ENCODE assay signal across 15 cellular contexts in the genomic region with DNA sequence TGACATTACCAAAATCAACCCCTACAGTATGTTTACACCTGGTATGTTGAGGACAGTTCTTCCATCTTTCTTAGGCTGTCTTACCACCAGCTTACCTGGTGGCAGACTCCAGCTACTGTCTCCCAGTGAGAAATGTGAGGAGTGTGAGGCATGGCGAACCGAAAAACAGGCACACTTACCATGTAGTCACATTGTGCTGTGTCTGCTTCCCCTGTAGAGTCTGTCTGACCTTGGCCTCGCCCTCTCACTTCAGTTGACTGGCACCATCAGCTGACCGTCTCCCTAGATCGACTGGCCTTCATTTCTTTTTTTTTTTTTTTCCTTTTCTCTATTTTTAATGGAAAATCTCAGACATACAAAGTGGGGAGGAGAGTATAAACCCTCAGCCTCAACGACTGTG. TPM values are rescaled to one million over a fixed set of nuclear protein-coding genes. Genes with fewer than 3 reads are reported as not detected.
DNase-seq lines count a peak whose midpoint lies in the region; ATAC-seq and TF ChIP-seq lines count a peak whose summit lies in the region.
"Had no signal": no experiment of that assay in that cellular context is flagged by ENCODE, and none has a peak within 500 bp of the region (broad histone marks: within the 10 kb centered on the region; RNA-seq: fewer than 3 reads in every experiment).

No MANE protein-coding gene starts in this region.

- H3K4me1 ChIP-seq in heart left ventricle (peaks cover 0 to 31% (median 17%) of the 10 kb centered on the region in 12 donors), IMR-90 (ENCODE audit: control insufficient read depth, insufficient read depth, low read length) (peaks cover 24% of the 10 kb centered on the region), esophagus muscularis mucosa (peaks cover 26 to 80% (median 73%) of the 10 kb centered on the region in 4 donors), subcutaneous abdominal adipose tissue (ENCODE audit: control insufficient read depth in 5 of 5, insufficient read depth in 5 of 5, low read length in 5 of 5) (peaks cover 0 to 67% (median 49%) of the 10 kb centered on the region in 5 donors), endodermal cell (ENCODE audit: control insufficient read depth, insufficient read depth, low read length) (peaks cover 15% of the 10 kb centered on the region)

- no peak overlapping the region for H3K23ac ChIP-seq in IMR-90 (ENCODE audit: low read depth, low read length)

- no peak overlapping the region for H3K4ac ChIP-seq in IMR-90 (ENCODE audit: low read depth, low read length)

- TF ChIP-seq RAD21 in IMR-90 (IDR thresholded peaks at IDR 0.05; ENCODE audit: low read length): no peak

- H3K9ac ChIP-seq in IMR-90 (ENCODE audit: low read depth, low read length) (no peak overlapping the region), subcutaneous abdominal adipose tissue (ENCODE audit: low read length in 5 of 5) (no peak overlapping the region), endodermal cell (ENCODE audit: extremely low read depth, low read length, poor library complexity, severe bottlenecking) (no peak overlapping the region)
- H3K9ac ChIP-seq: BLaER1 had no signal

- CTCF ChIA-PET in IMR-90 (lab: Yijun Ruan, JAX): interaction anchor here (1.1 to 1.2 kb wide), 2 partner anchors 11 to 43 kb away, joined by 3 to 5 read pairs; no protein-coding TSS in a partner anchor

- peaks cover 34 to 80% of the 10 kb centered on the region in 2 experiments for H3K79me1 ChIP-seq in IMR-90 (ENCODE audit: low read depth in 1 of 2, low read length in 2 of 2)

- dilution Hi-C loops in IMR-90 (cut with HindIII; ENCODE audit: low sequenced_read_pairs, unreplicated experiment): no loop called here

- no peak for TF ChIP-seq EP300 in esophagus muscularis mucosa (IDR thresholded peaks at IDR 0.05)

- H3K27me3 Mint-ChIP-seq in endodermal cell (ENCODE audit: insufficient read depth): peaks cover 8% of the 10 kb centered on the region
- H3K27me3 Mint-ChIP-seq: CD8-positive, alpha-beta memory T cell had no signal

- POLR2A ChIA-PET in IMR-90 (lab: Charles Lee; ENCODE audit: unreplicated experiment): interaction anchor here (0.6 kb wide), 1 partner anchor 24 kb away, joined by 15 read pairs; no protein-coding TSS in a partner anchor

- H3K27me3 ChIP-seq in heart left ventricle (no peaks in the 10 kb centered on the region), IMR-90 (ENCODE audit: control insufficient read depth, insufficient read depth, low read length) (no peaks in the 10 kb centered on the region), esophagus muscularis mucosa (no peaks in the 10 kb centered on the region), subcutaneous abdominal adipose tissue (ENCODE audit: control insufficient read depth in 5 of 5, insufficient read depth in 4 of 5, low read length in 5 of 5) (no peaks in the 10 kb centered on the region), endodermal cell (ENCODE audit: control insufficient read depth, insufficient read depth, low read length, poor library complexity, severe bottlenecking) (no peaks in the 10 kb centered on the region)
- H3K27me3 ChIP-seq: BLaER1 had no signal

- H3K9me3 Mint-ChIP-seq in endodermal cell: peaks cover 28% of the 10 kb centered on the region
- H3K9me3 Mint-ChIP-seq: CD8-positive, alpha-beta memory T cell had no signal

- WGBS in heart left ventricle, 4 donors: 57 to 69% (median 66%) methylated on average over 6 of the region's 6 CpGs
- no CpG with 5 or more reads among the region's 6 CpGs for WGBS in IMR-90 (ENCODE audit: extremely low coverage in 2 of 2, insufficient read length in 1 of 2), 2 experiments
- 93% methylated on average over 6 of the region's 6 CpGs for WGBS in esophagus muscularis mucosa
- 80 to 92% methylated on average over 1 to 6 of the region's 6 CpGs for WGBS in endodermal cell (ENCODE audit: insufficient coverage in 1 of 2, insufficient read length in 1 of 2), 2 experiments

- H2AK5ac ChIP-seq in IMR-90 (ENCODE audit: low read depth, low read length): peak overlapping the region; percentile 59

- H3K9me1 ChIP-seq in IMR-90 (ENCODE audit: insufficient read depth, low read length): peaks cover 26% of the 10 kb centered on the region

- TF ChIP-seq POLR2A in heart left ventricle (IDR thresholded peaks at IDR 0.05): no peak
- TF ChIP-seq POLR2A in IMR-90 (IDR thresholded peaks at IDR 0.05; ENCODE audit: low read depth, low read length): no peak
- TF ChIP-seq POLR2A in esophagus muscularis mucosa (IDR thresholded peaks at IDR 0.05; ENCODE audit: low read depth): no peak

- H3K27ac Mint-ChIP-seq in endodermal cell: no peak overlapping the region
- H3K27ac Mint-ChIP-seq: CD8-positive, alpha-beta memory T cell had no signal

- H3K18ac ChIP-seq in IMR-90 (ENCODE audit: low read depth, low read length): no peak overlapping the region

- DNase-seq in heart left ventricle (peak in 3 of 5 donors; percentile 23 to 58 (median 41)), cardiac septum (ENCODE audit: low spot score) (no peak), IMR-90 (no peak), esophagus muscularis mucosa (ENCODE audit: extremely low spot score) (peak; percentile 21), endodermal cell (no peak), amniotic stem cell (lab: John Stamatoyannopoulos, UW) (no peak)
- DNase-seq: 8988T; AML-193; Caco-2; CD8-positive, alpha-beta memory T cell; DND-41; GDM1 had no signal

- peak overlapping the region; percentile 17 for H2AK9ac ChIP-seq in IMR-90 (replicated peaks; ENCODE audit: low read depth, low read length, poor library complexity)

- BruUV-seq in IMR-90 (replicated peaks; lab: Mats Ljungman, UMichigan): no TSS peak

- H3K4me2 ChIP-seq in IMR-90 (ENCODE audit: low read depth, low read length): no peak overlapping the region
- H3K4me2 ChIP-seq: BLaER1 had no signal

- H2BK20ac ChIP-seq in IMR-90 (ENCODE audit: low read depth, low read length): no peak overlapping the region; the same call in 1 of the 2 replicates

- H3K56ac ChIP-seq in IMR-90 (ENCODE audit: extremely low read depth, insufficient read depth, low read length): no peak overlapping the region

- no peak overlapping the region for H2BK120ac ChIP-seq in IMR-90 (ENCODE audit: low read depth, low read length)

- no peak overlapping the region for H2AFZ ChIP-seq in IMR-90 (replicated peaks; ENCODE audit: low read length, poor library complexity)

- peaks cover 16% of the 10 kb centered on the region for H3K4me1 Mint-ChIP-seq in endodermal cell

- no peak overlapping the region for H4K8ac ChIP-seq in IMR-90 (ENCODE audit: low read depth in 2 of 2, low read length in 2 of 2)

- intact Hi-C loops in heart left ventricle (cut with DNase I) (loop anchor here in 3 of 10 donors (5.0 to 10.0 kb wide), 5 partner anchors 43 to 578 kb away; partner anchors contain the start of genes RIGI (in 2 of the 3), SMIM27 (in 1 of the 3) and TOPORS (in 1 of the 3)), cardiac septum (cut with DNase I) (loop anchor here (10.0 kb wide), 2 partner anchors 75 to 635 kb away; partner anchors contain the start of gene DNAJA1), IMR-90 (cut with micrococcal nuclease) (no loop called here), esophagus muscularis mucosa (cut with DNase I) (loop anchor here (5.0 to 10.0 kb wide), 2 partner anchors 163 to 875 kb away; partner anchors contain the start of genes BAG1, CHMP5, SMIM27 and TOPORS)

- in situ Hi-C loops in IMR-90 (cut with MboI; ENCODE audit: low sequenced_read_pairs): no loop called here

- H3K27ac ChIP-seq in heart left ventricle (peak overlapping the region in 6 of 12 donors; percentile 2 to 60 (median 38)), IMR-90 (ENCODE audit: insufficient read depth, low read length) (peak overlapping the region; percentile 18; the same call in 1 of the 2 replicates), esophagus muscularis mucosa (replicated peaks in 1 of 4) (peak overlapping the region; percentile 20 to 55 (median 38)), subcutaneous abdominal adipose tissue (ENCODE audit: low read depth, low read length) (peak overlapping the region; percentile 1), endodermal cell (ENCODE audit: low read depth, low read length) (no peak overlapping the region)
- H3K27ac ChIP-seq: BLaER1 had no signal

- ATAC-seq in heart left ventricle (peak; percentile 46 to 70 (median 62)), IMR-90 (ENCODE audit: low read depth) (no peak)
- ATAC-seq: HCT116 had no signal

- H3K4me3 ChIP-seq in heart left ventricle (no peak overlapping the region), IMR-90 (ENCODE audit: insufficient read depth, low read depth, low read length) (no peak overlapping the region), esophagus muscularis mucosa (no peak overlapping the region), subcutaneous abdominal adipose tissue (ENCODE audit: low read depth in 1 of 5, low read length in 5 of 5) (peak overlapping the region in 1 of 5 donors; percentile 24), endodermal cell (ENCODE audit: low read length) (no peak overlapping the region)
- H3K4me3 ChIP-seq: BLaER1 had no signal

- H2BK5ac ChIP-seq in IMR-90 (ENCODE audit: low read depth, low read length, poor library complexity, severe bottlenecking): no peak overlapping the region

- H3K4me3 Mint-ChIP-seq in endodermal cell: no peak overlapping the region

- H3K36me3 ChIP-seq in heart left ventricle (peaks cover 0 to 5% (median 0%) of the 10 kb centered on the region in 9 donors), IMR-90 (ENCODE audit: control insufficient read depth, insufficient read depth, low read length) (peaks cover 44% of the 10 kb centered on the region), esophagus muscularis mucosa (peaks cover 0 to 6% (median 0%) of the 10 kb centered on the region in 4 donors), subcutaneous abdominal adipose tissue (ENCODE audit: control insufficient read depth in 5 of 5, insufficient read depth in 5 of 5, low read length in 5 of 5) (peaks cover 0 to 7% (median 4%) of the 10 kb centered on the region in 5 donors), endodermal cell (ENCODE audit: control insufficient read depth, insufficient read depth, low read length) (no peaks in the 10 kb centered on the region)

- no peak overlapping the region; the same call in 2 of the 3 replicates for H2BK15ac ChIP-seq in IMR-90 (ENCODE audit: low read depth, low read length)

- peaks cover 55% of the 10 kb centered on the region for H4K20me1 ChIP-seq in IMR-90 (ENCODE audit: insufficient read depth, low read length)

- no peaks in the 10 kb centered on the region for H3K9me3 ChIP-seq in heart left ventricle
- no peaks in the 10 kb centered on the region for H3K9me3 ChIP-seq in IMR-90 (ENCODE audit: control insufficient read depth, insufficient read depth, low read length)
- no peaks in the 10 kb centered on the region for H3K9me3 ChIP-seq in esophagus muscularis mucosa
- no peaks in the 10 kb centered on the region for H3K9me3 ChIP-seq in subcutaneous abdominal adipose tissue (ENCODE audit: control insufficient read depth in 5 of 5, low read length in 5 of 5)
- H3K9me3 ChIP-seq in endodermal cell (ENCODE audit: control insufficient read depth, low read length): peaks cover 25% of the 10 kb centered on the region
- H3K9me3 ChIP-seq: Caco-2 had no signal

- H4K91ac ChIP-seq in IMR-90 (ENCODE audit: insufficient read depth, low read depth, low read length): no peak overlapping the region

- no peak overlapping the region for H4K5ac ChIP-seq in IMR-90 (ENCODE audit: low read depth, low read length)

- H3K36me3 Mint-ChIP-seq in endodermal cell (ENCODE audit: low read depth): peaks cover 33% of the 10 kb centered on the region

- no peak for TF ChIP-seq CTCF in heart left ventricle (IDR thresholded peaks at IDR 0.05)
- no peak for TF ChIP-seq CTCF in IMR-90 (conservative IDR thresholded peaks at IDR 0.05; ENCODE audit: low read depth, low read length)
- no peak for TF ChIP-seq CTCF in esophagus muscularis mucosa (IDR thresholded peaks at IDR 0.05)
- no peak for TF ChIP-seq CTCF in endodermal cell (conservative IDR thresholded peaks at IDR 0.05)

- no peak overlapping the region; the same call in 1 of the 2 replicates for H3K14ac ChIP-seq in IMR-90 (replicated peaks; ENCODE audit: low read depth, low read length)

RNA-seq across cellular contexts. Expression of gene ACO1, which starts 4.9 kb away (rescaled TPM):
- total RNA-seq in heart left ventricle (10 to 100 TPM; 44.5 to 68.3 (median 63.3) TPM), cardiac septum (51.5 TPM), IMR-90 (2012; rRNA removed) (140 and 158 TPM in 2 replicates), esophagus muscularis mucosa (10 to 100 TPM; 64.4 to 91.9 (median 86.5) TPM), endodermal cell (10 to 100 TPM; 33.6 to 52.8 TPM)
- polyA plus RNA-seq in heart left ventricle (10 to 100 TPM; 17.6 to 36.3 TPM), IMR-90 (2012; rRNA removed) (77.6 and 85.9 TPM in 2 replicates)
- 51.2 and 73.8 TPM in 2 replicates for polyA plus RNA-seq in IMR-90 (2012; cell fraction: cytosol; rRNA removed)
- 25.2 and 63.2 TPM in 2 replicates for polyA plus RNA-seq in IMR-90 (2012; cell fraction: nucleus; rRNA removed; ENCODE audit: low replicate concordance)
- polyA plus RNA-seq in endodermal cell (2013, experiment 1 of 2): 30.7 TPM
- polyA plus RNA-seq in endodermal cell (2013, experiment 2 of 2): 29.7 TPM

Comparison
In these comparisons a context has a peak if more than half of its experiments do, and no peak if none do; other contexts are left out.
1. DNase-seq: peak in heart left ventricle (3 of 5) and esophagus muscularis mucosa (single experiment); none in cardiac septum (single experiment), IMR-90 (single experiment), endodermal cell (single experiment) and amniotic stem cell (single experiment).